11 cellular contexts compared by ENCODE assay signal in the genomic region with DNA sequence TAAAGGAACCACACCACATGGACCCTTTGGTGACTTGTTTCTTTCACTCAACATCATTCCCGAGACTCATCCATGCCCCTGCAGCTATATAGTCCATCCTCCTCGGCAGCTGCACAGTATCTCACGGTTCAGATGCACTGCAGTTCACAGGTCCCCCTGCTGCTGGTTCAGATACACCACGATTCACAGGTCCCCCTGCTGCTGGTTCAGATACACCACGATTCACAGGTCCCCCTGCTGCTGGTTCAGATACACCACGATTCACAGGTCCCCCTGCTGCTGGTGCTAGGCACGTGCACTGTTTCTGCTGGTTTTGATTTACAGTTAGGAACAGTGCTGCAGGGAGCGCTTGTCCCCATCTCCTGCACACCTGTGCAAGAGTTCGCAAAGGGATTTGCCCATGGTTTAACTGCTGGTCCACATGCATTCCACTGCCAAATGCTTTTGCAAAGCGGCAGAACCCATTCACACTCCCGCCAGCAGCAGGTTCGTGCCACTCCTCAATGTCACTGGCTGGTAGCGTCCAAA. TPM values are rescaled to one million over a fixed set of nuclear protein-coding genes. Genes with fewer than 3 reads are reported as not detected.
DNase-seq lines count a peak whose midpoint lies in the region; ATAC-seq, FAIRE-seq and TF ChIP-seq lines count a peak whose summit lies in the region.
"Had no signal": no experiment of that assay in that cellular context is flagged by ENCODE, and none has a peak within 500 bp of the region (broad histone marks: within the 10 kb centered on the region; RNA-seq: fewer than 3 reads in every experiment).

No MANE protein-coding gene starts in this region.

- no peak overlapping the region for H3K4me3 ChIP-seq in A549
- no peak overlapping the region for H3K4me3 ChIP-seq in DOHH2 (ENCODE audit: low read length)
- no peak overlapping the region for H3K4me3 ChIP-seq in OCI-LY3 (ENCODE audit: low read length)
- H3K4me3 ChIP-seq in pancreas: no peak overlapping the region
- H3K4me3 ChIP-seq: uterus had no signal

- H3K9me2 ChIP-seq in DOHH2 (replicated peaks; ENCODE audit: control insufficient read depth, low read length): no peaks in the 10 kb centered on the region

- no peak for TF ChIP-seq RAD21 in A549 (conservative IDR thresholded peaks at IDR 0.05 in 1 of 2, IDR thresholded peaks at IDR 0.05 in 1 of 2)

- H3K9ac ChIP-seq in OCI-LY3 (ENCODE audit: low read length): no peak overlapping the region

- CTCF ChIA-PET in A549 (lab: Yijun Ruan, JAX): interaction anchor here (0.5 to 2.5 kb wide), 6 partner anchors 21 to 106 kb away, joined by 3 to 9 read pairs (median 4); a partner anchor contains a TSS

- H3K79me2 ChIP-seq in DOHH2 (ENCODE audit: control insufficient read depth, low read length): peaks cover 57% of the 10 kb centered on the region
- H3K79me2 ChIP-seq in OCI-LY3 (ENCODE audit: low read length): peaks cover 4% of the 10 kb centered on the region; the same call in 1 of the 2 replicates

- TF ChIP-seq EP300 in A549 (IDR thresholded peaks at IDR 0.05): no peak

- H3K27me3 ChIP-seq in DOHH2 (ENCODE audit: control insufficient read depth, low read length): peaks cover 3% of the 10 kb centered on the region; the same call in 1 of the 2 replicates
- H3K27me3 ChIP-seq in OCI-LY3 (ENCODE audit: low read depth, low read length): 0 out of 2 replicates have a peak, but pooled peaks cover under 1% of the 10 kb centered on the region
- no peaks in the 10 kb centered on the region for H3K27me3 ChIP-seq in pancreas
- H3K27me3 ChIP-seq: uterus had no signal

- intact Hi-C loops in pancreas (cut with DNase I): no loop called here

- peaks cover 5% of the 10 kb centered on the region; the same call in 1 of the 3 replicates for H3K4me1 ChIP-seq in A549
- H3K4me1 ChIP-seq in DOHH2 (ENCODE audit: control insufficient read depth, low read length): peaks cover 18% of the 10 kb centered on the region
- peaks cover 7% of the 10 kb centered on the region for H3K4me1 ChIP-seq in OCI-LY3 (ENCODE audit: low read length)
- H3K4me1 ChIP-seq in pancreas: no peaks in the 10 kb centered on the region

- H3K36me3 ChIP-seq in DOHH2 (ENCODE audit: control insufficient read depth, low read length): no peaks in the 10 kb centered on the region
- H3K36me3 ChIP-seq in OCI-LY3 (replicated peaks; ENCODE audit: low read depth, low read length): no peaks in the 10 kb centered on the region
- H3K36me3 ChIP-seq in pancreas: no peaks in the 10 kb centered on the region
- H3K36me3 ChIP-seq: uterus had no signal

- H2AFZ ChIP-seq in OCI-LY3 (ENCODE audit: low read depth, low read length): no peak overlapping the region

- peaks cover 5% of the 10 kb centered on the region; the same call in 1 of the 2 replicates for H4K20me1 ChIP-seq in DOHH2 (ENCODE audit: control insufficient read depth, insufficient read depth, low read depth, low read length)
- peaks cover 3% of the 10 kb centered on the region; the same call in 1 of the 2 replicates for H4K20me1 ChIP-seq in OCI-LY3 (ENCODE audit: insufficient read depth, low read length)

- H3K4me2 ChIP-seq in A549 (no peak overlapping the region), DOHH2 (ENCODE audit: low read length) (no peak overlapping the region), OCI-LY3 (ENCODE audit: low read length) (no peak overlapping the region)

- H3F3A ChIP-seq in DOHH2 (ENCODE audit: control insufficient read depth, insufficient read depth): no peaks in the 10 kb centered on the region

- TF ChIP-seq POLR2A in A549 (IDR thresholded peaks at IDR 0.05; ENCODE audit: low read length): no peak

- H3K27ac ChIP-seq in A549 (no peak overlapping the region), DOHH2 (ENCODE audit: low read depth, low read length) (no peak overlapping the region), OCI-LY3 (ENCODE audit: low read length) (no peak overlapping the region), pancreas (no peak overlapping the region)
- H3K27ac ChIP-seq: uterus had no signal

- no peak for FAIRE-seq in A549 (lab: Jason Lieb, UNC)
- FAIRE-seq in pancreas (lab: Jason Lieb, UNC): no peak

- ATAC-seq in A549: peak; percentile 71 to 73
- ATAC-seq in GM18861 (IDR thresholded peaks at IDR 0.05; ENCODE audit: unreplicated experiment): no peak
- ATAC-seq in pancreas: no peak
- ATAC-seq: T-helper 17 cell had no signal

- WGBS in A549 (ENCODE audit: missing lambda C conversion rate): 69% methylated on average over 13 of the region's 13 CpGs
- 72 to 78% methylated on average over 13 of the region's 13 CpGs for WGBS in pancreas, 2 donors

- DNase-seq in A549 (ENCODE audit: low read depth in 1 of 2, low spot score in 1 of 2): peak; percentile 31 to 38
- DNase-seq in NCI-H774 (lab: John Stamatoyannopoulos, UW): no peak
- no peak for DNase-seq in pancreas
- DNase-seq: foreskin fibroblast, NCI-H345, T-helper 17 cell, uterus had no signal

- POLR2A ChIA-PET in A549 (lab: Yijun Ruan, JAX): no interaction called here

- no peaks in the 10 kb centered on the region for H3K9me3 ChIP-seq in A549
- H3K9me3 ChIP-seq in DOHH2 (ENCODE audit: control insufficient read depth, insufficient read depth, low read length): no peaks in the 10 kb centered on the region
- no peaks in the 10 kb centered on the region for H3K9me3 ChIP-seq in OCI-LY3 (ENCODE audit: insufficient read depth, low read length)
- no peaks in the 10 kb centered on the region for H3K9me3 ChIP-seq in pancreas
- H3K9me3 ChIP-seq: uterus had no signal

- TF ChIP-seq CTCF in A549 (IDR thresholded peaks at IDR 0.05): no peak
- TF ChIP-seq CTCF in DOHH2 (IDR thresholded peaks at IDR 0.05; ENCODE audit: low read depth, low read length, poor library complexity, severe bottlenecking): peak; percentile 63
- TF ChIP-seq CTCF in OCI-LY3 (IDR thresholded peaks at IDR 0.05; ENCODE audit: low read depth, low read length): peak; percentile 24; the same call in 1 of the 2 replicates
- no peak for TF ChIP-seq CTCF in pancreas (IDR thresholded peaks at IDR 0.05)

TF ChIP-seq in A549, 52 proteins besides CTCF, POLR2A, EP300 and RAD21 (continues in another document):
- TF ChIP-seq MYC (IDR thresholded peaks at IDR 0.05; ENCODE audit: borderline replicate concordance, low read length): no peak
- TF ChIP-seq CEBPB (IDR thresholded peaks at IDR 0.05): no peak
- TF ChIP-seq HOXB13 (CRISPR knock-in tag; IDR thresholded peaks at IDR 0.05; ENCODE audit: low read depth): no peak
- TF ChIP-seq ESRRA (IDR thresholded peaks at IDR 0.05; ENCODE audit: borderline replicate concordance, low read length): no peak
- no peak for TF ChIP-seq TP53 (CRISPR knock-in tag; IDR thresholded peaks at IDR 0.05)
- TF ChIP-seq, protein P1, sequence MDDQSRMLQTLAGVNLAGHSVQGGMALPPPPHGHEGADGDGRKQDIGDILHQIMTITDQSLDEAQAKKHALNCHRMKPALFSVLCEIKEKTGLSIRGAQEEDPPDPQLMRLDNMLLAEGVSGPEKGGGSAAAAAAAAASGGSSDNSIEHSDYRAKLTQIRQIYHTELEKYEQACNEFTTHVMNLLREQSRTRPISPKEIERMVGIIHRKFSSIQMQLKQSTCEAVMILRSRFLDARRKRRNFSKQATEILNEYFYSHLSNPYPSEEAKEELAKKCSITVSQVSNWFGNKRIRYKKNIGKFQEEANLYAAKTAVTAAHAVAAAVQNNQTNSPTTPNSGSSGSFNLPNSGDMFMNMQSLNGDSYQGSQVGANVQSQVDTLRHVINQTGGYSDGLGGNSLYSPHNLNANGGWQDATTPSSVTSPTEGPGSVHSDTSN (IDR thresholded peaks at IDR 0.05): no peak
- TF ChIP-seq FOSL2 (IDR thresholded peaks at IDR 0.05): no peak
- no peak for TF ChIP-seq FOSL2 (CRISPR knock-in tag; IDR thresholded peaks at IDR 0.05)
- no peak for TF ChIP-seq RFX5 (IDR thresholded peaks at IDR 0.05)

RNA-seq across cellular contexts. Expression of a gene that starts 3.8 kb away (rescaled TPM):
- 24.9 and 25.6 TPM in 2 replicates for polyA plus RNA-seq in A549 (2011; rRNA removed)
- polyA plus RNA-seq in A549 (2012; cell fraction: cytosol; rRNA removed): 7.5 and 9.0 TPM in 2 replicates
- polyA plus RNA-seq in A549 (2012; cell fraction: nucleus; rRNA removed): 5.7 and 9.4 TPM in 2 replicates
- 14.7 to 18.3 TPM (median 17.9 TPM) in 3 replicates for polyA plus RNA-seq in A549 (2017; fragmentation: RNase III; extraction: RNeasy Plus Mini Kit Qiagen cat#74134 plus additional on column Dnase treatment)
- 9.7 and 11.3 TPM in 2 replicates for polyA minus RNA-seq in A549 (2011; rRNA and poly(A)+ RNA removed)
- total RNA-seq in pancreas: 10 to 100 TPM in 1 of 6 donors, 1 to 10 TPM in 5; 4.2 to 11.8 (median 7.1) TPM
- 10 to 100 TPM in 1 of 2 donors, 1 to 10 TPM in 1; 6.5 to 14.5 TPM for polyA plus RNA-seq in pancreas

RNA-seq across cellular contexts. Expression of a gene that starts 3.9 kb away (rescaled TPM):
- polyA plus RNA-seq in A549 (2011; rRNA removed): 0.07 and 0.13 TPM in 2 replicates
- polyA plus RNA-seq in A549 (2012; cell fraction: cytosol; rRNA removed): 0.04 and 0.10 TPM in 2 replicates
- polyA plus RNA-seq in A549 (2012; cell fraction: nucleus; rRNA removed): 0.23 and 0.54 TPM in 2 replicates
- 0.14 to 0.31 TPM (median 0.21 TPM) in 3 replicates for polyA plus RNA-seq in A549 (2017; fragmentation: RNase III; extraction: RNeasy Plus Mini Kit Qiagen cat#74134 plus additional on column Dnase treatment)
- not detected in 2 replicates for polyA minus RNA-seq in A549 (2011; rRNA and poly(A)+ RNA removed)
- under 1 TPM; 0.28 to 0.78 (median 0.44) TPM for total RNA-seq in pancreas
- polyA plus RNA-seq in pancreas: 1 to 10 TPM; 4.6 to 8.7 TPM
- total RNA-seq: T-helper 17 cell had no signal

RNA-seq across cellular contexts. Expression of a gene that starts 24.5 kb away (rescaled TPM):
- polyA plus RNA-seq in A549 (2011; rRNA removed): 76.7 and 88.4 TPM in 2 replicates
- 36.8 and 43.1 TPM in 2 replicates for polyA plus RNA-seq in A549 (2012; cell fraction: cytosol; rRNA removed)
- polyA plus RNA-seq in A549 (2012; cell fraction: nucleus; rRNA removed): 65.8 and 79.2 TPM in 2 replicates
- 47.5 to 52.8 TPM (median 50.3 TPM) in 3 replicates for polyA plus RNA-seq in A549 (2017; fragmentation: RNase III; extraction: RNeasy Plus Mini Kit Qiagen cat#74134 plus additional on column Dnase treatment)
- polyA minus RNA-seq in A549 (2011; rRNA and poly(A)+ RNA removed): 105 and 108 TPM in 2 replicates
- total RNA-seq in pancreas: 10 to 100 TPM; 38.8 to 56.8 (median 43.2) TPM
- polyA plus RNA-seq in pancreas: 10 to 100 TPM; 32.8 to 54.0 TPM

RNA-seq across cellular contexts. Expression of a gene that starts 45.6 kb away (rescaled TPM):
- polyA plus RNA-seq in A549 (2011; rRNA removed): 13.2 and 17.8 TPM in 2 replicates
- 27.9 and 34.7 TPM in 2 replicates for polyA plus RNA-seq in A549 (2012; cell fraction: cytosol; rRNA removed)
- polyA plus RNA-seq in A549 (2012; cell fraction: nucleus; rRNA removed): 325 and 360 TPM in 2 replicates
- 32.8 to 41.2 TPM (median 38.6 TPM) in 3 replicates for polyA plus RNA-seq in A549 (2017; fragmentation: RNase III; extraction: RNeasy Plus Mini Kit Qiagen cat#74134 plus additional on column Dnase treatment)
- polyA minus RNA-seq in A549 (2011; rRNA and poly(A)+ RNA removed): 24.7 and 27.5 TPM in 2 replicates
- 10 to 100 TPM; 14.9 to 38.1 (median 20.1) TPM for total RNA-seq in pancreas
- polyA plus RNA-seq in pancreas: 100 to 1,000 TPM in 1 of 2 donors, 10 to 100 TPM in 1; 95.3 to 130 TPM

RNA-seq across cellular contexts. Expression of a gene that starts 49.8 kb away (rescaled TPM):
- polyA plus RNA-seq in A549 (2011; rRNA removed) (not detected in 2 replicates), A549 (2017; fragmentation: RNase III; extraction: RNeasy Plus Mini Kit Qiagen cat#74134 plus additional on column Dnase treatment) (not detected in 3 replicates), pancreas (1 to 10 TPM; 2.4 to 3.8 TPM)
- not detected in 2 replicates for polyA plus RNA-seq in A549 (2012; cell fraction: cytosol; rRNA removed)
- polyA plus RNA-seq in A549 (2012; cell fraction: nucleus; rRNA removed): 0.02 TPM in 1 of 2 replicates, not detected in the other
- not detected in 2 replicates for polyA minus RNA-seq in A549 (2011; rRNA and poly(A)+ RNA removed)
- total RNA-seq in pancreas: under 1 TPM in 2 of 6 donors, not detected in 4; 0.19 to 0.25 TPM
- total RNA-seq: progenitor cell of endocrine pancreas, T-helper 17 cell had no signal

Comparison
In these comparisons a context has a peak if more than half of its experiments do, and no peak if none do; other contexts are left out.
1. ATAC-seq: peak in A549 (2 of 2); none in GM18861 (single experiment) and pancreas (0 of 4).
2. DNase-seq: peak in A549 (2 of 2); none in NCI-H774 (single experiment) and pancreas (0 of 6).
3. CTCF ChIP-seq: peak in DOHH2 (single experiment) and OCI-LY3 (single experiment); none in A549 (single experiment) and pancreas (0 of 4).